ENCODE assay signal across 8 cellular contexts in genomic region chr14:21071225-21072041, GRCh38. TPM values are rescaled to one million over a fixed set of nuclear protein-coding genes. Genes with fewer than 3 reads are reported as not detected.
DNase-seq lines count a peak whose midpoint lies in the region; ATAC-seq lines count a peak whose summit lies in the region.

No MANE protein-coding gene starts in this region.

- peak overlapping the region; percentile 19 for H3K4me3 ChIP-seq in CD4-positive, CD25-positive, alpha-beta regulatory T cell (ENCODE audit: low read depth, low read length)
- H3K4me3 ChIP-seq in subcutaneous abdominal adipose tissue (ENCODE audit: low read depth in 1 of 5, low read length in 5 of 5) = peak overlapping the region; percentile 78 to 88 (median 86)

- H3K27ac Mint-ChIP-seq in CD4-positive, CD25-positive, alpha-beta regulatory T cell = no peak overlapping the region

- peak in 2 of 3 donors; percentile 29 to 46 for DNase-seq in CD4-positive, CD25-positive, alpha-beta regulatory T cell
- peak; percentile 87 for DNase-seq in GM19240 (ENCODE audit: insufficient read length, low spot score)
- peak; percentile 71 for DNase-seq in NCI-H510A treated with DMSO at 0.1 percent for 48 hours (lab: John Stamatoyannopoulos, UW)
- DNase-seq in activated CD4-positive, alpha-beta T cell treated with anti-CD3 and anti-CD28 coated beads, Interleukin-2, amount 50 U/mL, for 48 hours = peak; percentile 69 to 76
- DNase-seq in middle frontal gyrus (ENCODE audit: extremely low spot score, low spot score) = peak; percentile 23

- no peaks in the 10 kb centered on the region for H3K36me3 ChIP-seq in CD4-positive, CD25-positive, alpha-beta regulatory T cell (ENCODE audit: control insufficient read depth, insufficient read depth, low read length)
- H3K36me3 ChIP-seq in subcutaneous abdominal adipose tissue (ENCODE audit: control insufficient read depth in 5 of 5, insufficient read depth in 5 of 5, low read length in 5 of 5) = peaks cover 4 to 42% (median 36%) of the 10 kb centered on the region in 5 donors

- H3K27me3 Mint-ChIP-seq in CD4-positive, CD25-positive, alpha-beta regulatory T cell = peaks cover 70% of the 10 kb centered on the region

- peaks cover 0 to 37% (median 20%) of the 10 kb centered on the region in 4 donors for H3K4me1 Mint-ChIP-seq in CD4-positive, CD25-positive, alpha-beta regulatory T cell

- peak overlapping the region; percentile 89 to 93 (median 91) for H3K9ac ChIP-seq in subcutaneous abdominal adipose tissue (ENCODE audit: low read length in 5 of 5)

- peak overlapping the region; percentile 57 to 88 (median 86) for H3K4me3 Mint-ChIP-seq in CD4-positive, CD25-positive, alpha-beta regulatory T cell

- peaks cover 4% of the 10 kb centered on the region for H3K36me3 Mint-ChIP-seq in CD4-positive, CD25-positive, alpha-beta regulatory T cell

- H3K9me3 ChIP-seq in CD4-positive, CD25-positive, alpha-beta regulatory T cell (ENCODE audit: control insufficient read depth in 2 of 2, low read length in 2 of 2) = no peaks in the 10 kb centered on the region
- no peaks in the 10 kb centered on the region for H3K9me3 ChIP-seq in subcutaneous abdominal adipose tissue (ENCODE audit: control insufficient read depth in 5 of 5, low read length in 5 of 5)

- peaks cover 0 to 3% (median 0%) of the 10 kb centered on the region in 7 donors for H3K9me3 Mint-ChIP-seq in CD4-positive, CD25-positive, alpha-beta regulatory T cell

- H3K4me1 ChIP-seq in CD4-positive, CD25-positive, alpha-beta regulatory T cell (ENCODE audit: control insufficient read depth, insufficient read depth, low read length, poor library complexity, severe bottlenecking) = peaks cover 34% of the 10 kb centered on the region
- peaks cover 16 to 57% (median 45%) of the 10 kb centered on the region in 5 donors for H3K4me1 ChIP-seq in subcutaneous abdominal adipose tissue (ENCODE audit: control insufficient read depth in 5 of 5, insufficient read depth in 5 of 5, low read length in 5 of 5)

- H3K27me3 ChIP-seq in CD4-positive, CD25-positive, alpha-beta regulatory T cell (ENCODE audit: control insufficient read depth, insufficient read depth, low read length) = peaks cover 36% of the 10 kb centered on the region
- no peaks in the 10 kb centered on the region for H3K27me3 ChIP-seq in subcutaneous abdominal adipose tissue (ENCODE audit: control insufficient read depth in 5 of 5, insufficient read depth in 4 of 5, low read length in 5 of 5)

- H3K27ac ChIP-seq in CD4-positive, CD25-positive, alpha-beta regulatory T cell (ENCODE audit: insufficient read depth, low read length, poor library complexity, severe bottlenecking) = no peak overlapping the region
- peak overlapping the region; percentile 98 for H3K27ac ChIP-seq in subcutaneous abdominal adipose tissue (ENCODE audit: low read depth, low read length)

- ATAC-seq in CD4-positive, CD25-positive, alpha-beta regulatory T cell (ENCODE audit: low read depth in 2 of 2) = peak; percentile 29 to 43
- ATAC-seq in HG03342 (IDR thresholded peaks at IDR 0.05; ENCODE audit: unreplicated experiment) (peak; percentile 65), esophagus mucosa (peak; percentile 49)

RNA-seq across cellular contexts. Expression of gene ARHGEF40, which starts 1.3 kb away (rescaled TPM):
- 7.4 TPM for total RNA-seq in CD4-positive, CD25-positive, alpha-beta regulatory T cell
- under 1 TPM in 2 of 4 donors, not detected in 2; 0.07 to 0.64 TPM for polyA plus RNA-seq in CD4-positive, CD25-positive, alpha-beta regulatory T cell
- 2.3 TPM for total RNA-seq in esophagus mucosa

RNA-seq across cellular contexts. Expression of gene RNASE8, which starts 13.8 kb away (rescaled TPM):
- not detected for total RNA-seq in CD4-positive, CD25-positive, alpha-beta regulatory T cell
- not detected for polyA plus RNA-seq in CD4-positive, CD25-positive, alpha-beta regulatory T cell
- not detected for total RNA-seq in esophagus mucosa

RNA-seq across cellular contexts. Expression of gene ZNF219, which starts 27.0 kb away (rescaled TPM):
- total RNA-seq in CD4-positive, CD25-positive, alpha-beta regulatory T cell = 5.0 TPM
- 1 to 10 TPM; 1.1 to 1.9 (median 1.3) TPM for polyA plus RNA-seq in CD4-positive, CD25-positive, alpha-beta regulatory T cell
- 40.4 TPM for total RNA-seq in esophagus mucosa

RNA-seq across cellular contexts. Expression of gene RNASE7, which starts 29.3 kb away (rescaled TPM):
- total RNA-seq in CD4-positive, CD25-positive, alpha-beta regulatory T cell = not detected
- not detected for polyA plus RNA-seq in CD4-positive, CD25-positive, alpha-beta regulatory T cell
- total RNA-seq in esophagus mucosa = 2.7 TPM

RNA-seq across cellular contexts. Expression of gene TMEM253, which starts 29.4 kb away (rescaled TPM):
- not detected for total RNA-seq in CD4-positive, CD25-positive, alpha-beta regulatory T cell
- polyA plus RNA-seq in CD4-positive, CD25-positive, alpha-beta regulatory T cell = not detected
- total RNA-seq in esophagus mucosa = 1.6 TPM

Comparison
In these comparisons a context has a peak if more than half of its experiments do, and no peak if none do; other contexts are left out.
1. DNase-seq: peak in every context shown above with its lines; median percentile 87 in GM19240; 72 in activated CD4-positive, alpha-beta T cell treated with anti-CD3 and anti-CD28 coated beads, Interleukin-2, amount 50 U/mL, for 48 hours; 71 in NCI-H510A treated with DMSO at 0.1 percent for 48 hours; 38 in CD4-positive, CD25-positive, alpha-beta regulatory T cell; 23 in middle frontal gyrus.